1 cellular context compared by ENCODE assay signal in genomic region chr2:128090909-128091690, GRCh38.
TF ChIP-seq lines count a peak whose summit lies in the region.

Gene UGGT1, plus strand, starts transcription at chr2:128091200. Its CDS starts 158 bp downstream, at chr2:128091358.

TF ChIP-seq in K562, 482 proteins besides CTCF, POLR2A, EP300 and RAD21 (continued from another document and continues in another):
- TF ChIP-seq THRB (CRISPR knock-in tag; conservative IDR thresholded peaks at IDR 0.05) (no peak), ZNF239 (CRISPR knock-in tag; IDR thresholded peaks at IDR 0.05) (no peak), ARID3B (CRISPR knock-in tag; IDR thresholded peaks at IDR 0.05; ENCODE audit: borderline replicate concordance) (no peak), USF1 (CRISPR knock-in tag; IDR thresholded peaks at IDR 0.05) (no peak; the same call in 1 of the 2 replicates), GATA2 (CRISPR knock-in tag; IDR thresholded peaks at IDR 0.05) (no peak), PTBP1 (IDR thresholded peaks at IDR 0.05; ENCODE audit: low read depth, low read length) (no peak), STAT6 (CRISPR knock-in tag; IDR thresholded peaks at IDR 0.05) (peak; percentile 61; the same call in 1 of the 2 replicates), TCF15 (CRISPR knock-in tag; IDR thresholded peaks at IDR 0.05) (no peak), USF2 (CRISPR knock-in tag; IDR thresholded peaks at IDR 0.05) (no peak), ESRRB (CRISPR knock-in tag; IDR thresholded peaks at IDR 0.05; ENCODE audit: borderline replicate concordance) (no peak), ZNF12 (CRISPR knock-in tag; IDR thresholded peaks at IDR 0.05) (no peak; the same call in 1 of the 2 replicates), CEBPG (CRISPR knock-in tag; IDR thresholded peaks at IDR 0.05) (no peak), CEBPG (tag; conservative IDR thresholded peaks at IDR 0.05 in 1 of 2, IDR thresholded peaks at IDR 0.05 in 1 of 2) (no peak), SMAD4 (CRISPR knock-in tag; conservative IDR thresholded peaks at IDR 0.05) (0 out of 2 replicates have a peak, but pooled peaks have one; percentile 17), FOXK1 (CRISPR knock-in tag; IDR thresholded peaks at IDR 0.05; ENCODE audit: borderline replicate concordance) (peak; percentile 91; the same call in 1 of the 2 replicates), MAFG (tag; conservative IDR thresholded peaks at IDR 0.05) (no peak), NR3C1 (CRISPR knock-in tag; IDR thresholded peaks at IDR 0.05) (no peak), SRF (CRISPR knock-in tag; IDR thresholded peaks at IDR 0.05) (0 out of 4 replicates have a peak, but pooled peaks of 1 of the 2 experiments have one; percentile 41), ZBTB26 (CRISPR knock-in tag; IDR thresholded peaks at IDR 0.05) (no peak), MTF1 (CRISPR knock-in tag; IDR thresholded peaks at IDR 0.05; ENCODE audit: borderline replicate concordance) (no peak), HOXB6 (CRISPR knock-in tag; IDR thresholded peaks at IDR 0.05; ENCODE audit: borderline replicate concordance) (no peak), MYC (IDR thresholded peaks at IDR 0.05; ENCODE audit: low read depth, low read length) (peak; percentile 86), MYC (CRISPR knock-in tag; IDR thresholded peaks at IDR 0.05; ENCODE audit: borderline replicate concordance, low read depth) (no peak; the same call in 1 of the 2 replicates), ZBTB43 (CRISPR knock-in tag; IDR thresholded peaks at IDR 0.05) (peak; percentile 63; the same call in 1 of the 2 replicates), MTA1 (IDR thresholded peaks at IDR 0.05; ENCODE audit: borderline replicate concordance) (no peak), ETV1 (tag; conservative IDR thresholded peaks at IDR 0.05; ENCODE audit: low read depth) (peak; percentile 97), CREM (IDR thresholded peaks at IDR 0.05; ENCODE audit: low read depth) (peak; percentile 44), ZNF395 (CRISPR knock-in tag; IDR thresholded peaks at IDR 0.05) (peak; percentile 96), PATZ1 (CRISPR knock-in tag; IDR thresholded peaks at IDR 0.05; ENCODE audit: borderline replicate concordance) (no peak), TCF7L2 (IDR thresholded peaks at IDR 0.05; ENCODE audit: low read depth, low read length) (no peak), ZBTB5 (IDR thresholded peaks at IDR 0.05) (no peak), RCOR1 (IDR thresholded peaks at IDR 0.05; ENCODE audit: borderline replicate concordance in 1 of 2, low read depth in 2 of 2, low read length in 2 of 2) (peak in 1 of 2 experiments; percentile 51; a peak in 1 of 4 replicates), PRPF4 (IDR thresholded peaks at IDR 0.05; ENCODE audit: insufficient read depth, low read depth, low read length, poor library complexity, severe bottlenecking) (no peak), ATF2 (CRISPR knock-in tag; IDR thresholded peaks at IDR 0.05) (no peak), FOXK2 (conservative IDR thresholded peaks at IDR 0.05 in 1 of 2, IDR thresholded peaks at IDR 0.05 in 1 of 2; ENCODE audit: low read depth in 2 of 2) (peak in 1 of 2 experiments; percentile 20; a peak in 1 of 4 replicates)
